Comparison of ENCODE assay signal across 1 cellular context in genomic region chr11:125207866-125208425, GRCh38.
TF ChIP-seq lines count a peak whose summit lies in the region.

No MANE protein-coding gene starts in this region.

TF ChIP-seq in K562, 482 proteins besides CTCF, POLR2A, EP300 and RAD21 (continued from another document):
- no peak for TF ChIP-seq TSHZ1 (CRISPR knock-in tag; IDR thresholded peaks at IDR 0.05)
- TF ChIP-seq PKNOX1 (IDR thresholded peaks at IDR 0.05), result no peak
- no peak for TF ChIP-seq DDX20 (tag; IDR thresholded peaks at IDR 0.05; ENCODE audit: low read depth)
- TF ChIP-seq NR1H2 (CRISPR knock-in tag; IDR thresholded peaks at IDR 0.05), result no peak
- TF ChIP-seq, protein P1, sequence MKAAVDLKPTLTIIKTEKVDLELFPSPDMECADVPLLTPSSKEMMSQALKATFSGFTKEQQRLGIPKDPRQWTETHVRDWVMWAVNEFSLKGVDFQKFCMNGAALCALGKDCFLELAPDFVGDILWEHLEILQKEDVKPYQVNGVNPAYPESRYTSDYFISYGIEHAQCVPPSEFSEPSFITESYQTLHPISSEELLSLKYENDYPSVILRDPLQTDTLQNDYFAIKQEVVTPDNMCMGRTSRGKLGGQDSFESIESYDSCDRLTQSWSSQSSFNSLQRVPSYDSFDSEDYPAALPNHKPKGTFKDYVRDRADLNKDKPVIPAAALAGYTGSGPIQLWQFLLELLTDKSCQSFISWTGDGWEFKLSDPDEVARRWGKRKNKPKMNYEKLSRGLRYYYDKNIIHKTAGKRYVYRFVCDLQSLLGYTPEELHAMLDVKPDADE (conservative IDR thresholded peaks at IDR 0.05; ENCODE audit: control insufficient read depth, low read depth, low read length), result no peak
- TF ChIP-seq, protein P2, sequence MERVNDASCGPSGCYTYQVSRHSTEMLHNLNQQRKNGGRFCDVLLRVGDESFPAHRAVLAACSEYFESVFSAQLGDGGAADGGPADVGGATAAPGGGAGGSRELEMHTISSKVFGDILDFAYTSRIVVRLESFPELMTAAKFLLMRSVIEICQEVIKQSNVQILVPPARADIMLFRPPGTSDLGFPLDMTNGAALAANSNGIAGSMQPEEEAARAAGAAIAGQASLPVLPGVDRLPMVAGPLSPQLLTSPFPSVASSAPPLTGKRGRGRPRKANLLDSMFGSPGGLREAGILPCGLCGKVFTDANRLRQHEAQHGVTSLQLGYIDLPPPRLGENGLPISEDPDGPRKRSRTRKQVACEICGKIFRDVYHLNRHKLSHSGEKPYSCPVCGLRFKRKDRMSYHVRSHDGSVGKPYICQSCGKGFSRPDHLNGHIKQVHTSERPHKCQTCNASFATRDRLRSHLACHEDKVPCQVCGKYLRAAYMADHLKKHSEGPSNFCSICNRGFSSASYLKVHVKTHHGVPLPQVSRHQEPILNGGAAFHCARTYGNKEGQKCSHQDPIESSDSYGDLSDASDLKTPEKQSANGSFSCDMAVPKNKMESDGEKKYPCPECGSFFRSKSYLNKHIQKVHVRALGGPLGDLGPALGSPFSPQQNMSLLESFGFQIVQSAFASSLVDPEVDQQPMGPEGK (CRISPR knock-in tag; IDR thresholded peaks at IDR 0.05; ENCODE audit: borderline replicate concordance), result no peak
- TF ChIP-seq TRIM25 (IDR thresholded peaks at IDR 0.05; ENCODE audit: borderline replicate concordance), result no peak
- no peak for TF ChIP-seq ZNF583 (CRISPR knock-in tag; IDR thresholded peaks at IDR 0.05)
